ENCODE assay signal across 13 cellular contexts in genomic region chr7:101934618-101935017, GRCh38.
A peak's percentile ranks its signal among the peaks of the same experiment; 100 is the strongest.
DNase-seq lines count a peak whose midpoint lies in the region; ATAC-seq and TF ChIP-seq lines count a peak whose summit lies in the region.
"Had no signal": no experiment of that assay in that cellular context is flagged by ENCODE, and none has a peak within 500 bp of the region (broad histone marks: within the 10 kb centered on the region; RNA-seq: fewer than 3 reads in every experiment).

No MANE protein-coding gene starts in this region.

- H3K9me3 ChIP-seq in thyroid gland = no peaks in the 10 kb centered on the region
- H3K9me3 ChIP-seq: body of pancreas, HAP-1 had no signal

- no peak for TF ChIP-seq POLR2A in thyroid gland (IDR thresholded peaks at IDR 0.05)

- H3K27ac ChIP-seq in thyroid gland = peak overlapping the region in 2 of 3 donors; percentile 35 to 44
- H3K27ac ChIP-seq: body of pancreas, parathyroid adenoma had no signal

- TF ChIP-seq CTCF in fibroblast of villous mesenchyme (IDR thresholded peaks at IDR 0.05; ENCODE audit: insufficient read depth, low read depth, low read length) (no peak), thyroid gland (IDR thresholded peaks at IDR 0.05) (no peak)

- no peaks in the 10 kb centered on the region for H3K27me3 ChIP-seq in thyroid gland
- H3K27me3 ChIP-seq: body of pancreas had no signal

- H3K36me3 ChIP-seq in thyroid gland = no peaks in the 10 kb centered on the region
- H3K36me3 ChIP-seq: HAP-1 had no signal

- DNase-seq in LoVo (ENCODE audit: low spot score) = peak; percentile 29
- peak; percentile 37 for DNase-seq in fibroblast of villous mesenchyme (ENCODE audit: low read depth)
- DNase-seq in mucosa of gallbladder (ENCODE audit: low spot score) = peak; percentile 39
- DNase-seq in thyroid gland = no peak
- no peak for DNase-seq in GM19240 (ENCODE audit: insufficient read length, low spot score)
- DNase-seq: activated T-cell treated with anti-CD3 and anti-CD28 coated beads, Interleukin-2, amount 50 U/mL, for 48 hours; body of pancreas; NCI-H226 had no signal

- 80 to 83% methylated on average over 11 of the region's 11 CpGs for WGBS in thyroid gland, 2 donors

- intact Hi-C loops in thyroid gland (cut with DNase I) = no loop called here

- H3K4me3 ChIP-seq in fibroblast of villous mesenchyme (ENCODE audit: low read depth, low read length) (no peak overlapping the region), thyroid gland (replicated peaks in 1 of 3) (no peak overlapping the region)
- H3K4me3 ChIP-seq: body of pancreas, HAP-1 had no signal

- H3K4me1 ChIP-seq in thyroid gland = peaks cover 27 to 28% of the 10 kb centered on the region in 2 donors
- H3K4me1 ChIP-seq: HAP-1 had no signal

- ATAC-seq in HG03457 (IDR thresholded peaks at IDR 0.05; ENCODE audit: unreplicated experiment) = no peak
- ATAC-seq in HG02571 (IDR thresholded peaks at IDR 0.05; ENCODE audit: unreplicated experiment) = no peak
- ATAC-seq in HG03442 (IDR thresholded peaks at IDR 0.05; ENCODE audit: unreplicated experiment) = no peak
- ATAC-seq: body of pancreas had no signal

Comparison
In these comparisons a context has a peak if more than half of its experiments do, and no peak if none do; other contexts are left out.
1. DNase-seq: peak in LoVo (single experiment), fibroblast of villous mesenchyme (single experiment) and mucosa of gallbladder (single experiment); none in thyroid gland (0 of 2) and GM19240 (single experiment).